In the genomic region with DNA sequence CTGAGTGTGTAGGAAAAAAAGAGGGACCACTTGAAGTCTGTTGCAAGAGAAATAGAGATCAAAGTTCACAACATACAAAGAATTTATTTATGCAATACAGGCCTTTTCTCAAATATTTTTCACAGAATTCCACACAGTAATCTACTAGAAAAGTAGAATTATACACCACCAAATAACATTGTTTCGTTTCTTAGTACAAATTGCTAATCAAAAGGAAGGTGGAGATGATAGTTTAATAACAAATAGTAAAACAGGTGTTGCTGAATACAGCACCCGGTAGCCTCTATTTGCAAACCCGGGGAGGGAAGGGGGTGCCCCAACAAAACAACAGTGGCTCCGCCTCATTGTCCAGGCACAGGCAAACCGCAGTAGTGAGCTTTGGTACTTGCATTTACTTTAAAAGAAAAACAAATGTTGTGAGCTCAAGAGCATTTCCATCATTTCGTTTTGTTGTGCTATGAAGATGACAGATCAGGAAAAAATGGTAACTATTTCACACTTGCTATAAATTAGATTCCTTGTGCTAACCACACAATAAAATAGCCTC, we compare ENCODE assay signal across 1 cellular context.
TF ChIP-seq lines count a peak whose summit lies in the region.

No MANE protein-coding gene starts in this region.

TF ChIP-seq in HepG2, 621 proteins besides CTCF, POLR2A, EP300 and RAD21 (continued from another document and continues in another):
- TF ChIP-seq YY1 (IDR thresholded peaks at IDR 0.05; ENCODE audit: insufficient read depth, insufficient replicate concordance, low read depth, low read length), result no peak
- TF ChIP-seq ZNF691 (CRISPR knock-in tag; IDR thresholded peaks at IDR 0.05; ENCODE audit: borderline replicate concordance, low read depth), result no peak
- no peak for TF ChIP-seq ARNT2 (CRISPR knock-in tag; IDR thresholded peaks at IDR 0.05; ENCODE audit: low read depth)
- TF ChIP-seq ZKSCAN8 (CRISPR knock-in tag; IDR thresholded peaks at IDR 0.05; ENCODE audit: borderline replicate concordance), result no peak
- TF ChIP-seq, protein P1, sequence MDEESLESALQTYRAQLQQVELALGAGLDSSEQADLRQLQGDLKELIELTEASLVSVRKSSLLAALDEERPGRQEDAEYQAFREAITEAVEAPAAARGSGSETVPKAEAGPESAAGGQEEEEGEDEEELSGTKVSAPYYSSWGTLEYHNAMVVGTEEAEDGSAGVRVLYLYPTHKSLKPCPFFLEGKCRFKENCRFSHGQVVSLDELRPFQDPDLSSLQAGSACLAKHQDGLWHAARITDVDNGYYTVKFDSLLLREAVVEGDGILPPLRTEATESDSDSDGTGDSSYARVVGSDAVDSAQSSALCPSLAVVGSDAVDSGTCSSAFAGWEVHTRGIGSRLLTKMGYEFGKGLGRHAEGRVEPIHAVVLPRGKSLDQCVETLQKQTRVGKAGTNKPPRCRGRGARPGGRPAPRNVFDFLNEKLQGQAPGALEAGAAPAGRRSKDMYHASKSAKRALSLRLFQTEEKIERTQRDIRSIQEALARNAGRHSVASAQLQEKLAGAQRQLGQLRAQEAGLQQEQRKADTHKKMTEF (CRISPR knock-in tag; IDR thresholded peaks at IDR 0.05), result 0 out of 2 replicates have a peak, but pooled peaks have one; percentile 17
- no peak for TF ChIP-seq ATF7-NPFF (CRISPR knock-in tag; IDR thresholded peaks at IDR 0.05; ENCODE audit: low read depth)
- TF ChIP-seq, protein P2, sequence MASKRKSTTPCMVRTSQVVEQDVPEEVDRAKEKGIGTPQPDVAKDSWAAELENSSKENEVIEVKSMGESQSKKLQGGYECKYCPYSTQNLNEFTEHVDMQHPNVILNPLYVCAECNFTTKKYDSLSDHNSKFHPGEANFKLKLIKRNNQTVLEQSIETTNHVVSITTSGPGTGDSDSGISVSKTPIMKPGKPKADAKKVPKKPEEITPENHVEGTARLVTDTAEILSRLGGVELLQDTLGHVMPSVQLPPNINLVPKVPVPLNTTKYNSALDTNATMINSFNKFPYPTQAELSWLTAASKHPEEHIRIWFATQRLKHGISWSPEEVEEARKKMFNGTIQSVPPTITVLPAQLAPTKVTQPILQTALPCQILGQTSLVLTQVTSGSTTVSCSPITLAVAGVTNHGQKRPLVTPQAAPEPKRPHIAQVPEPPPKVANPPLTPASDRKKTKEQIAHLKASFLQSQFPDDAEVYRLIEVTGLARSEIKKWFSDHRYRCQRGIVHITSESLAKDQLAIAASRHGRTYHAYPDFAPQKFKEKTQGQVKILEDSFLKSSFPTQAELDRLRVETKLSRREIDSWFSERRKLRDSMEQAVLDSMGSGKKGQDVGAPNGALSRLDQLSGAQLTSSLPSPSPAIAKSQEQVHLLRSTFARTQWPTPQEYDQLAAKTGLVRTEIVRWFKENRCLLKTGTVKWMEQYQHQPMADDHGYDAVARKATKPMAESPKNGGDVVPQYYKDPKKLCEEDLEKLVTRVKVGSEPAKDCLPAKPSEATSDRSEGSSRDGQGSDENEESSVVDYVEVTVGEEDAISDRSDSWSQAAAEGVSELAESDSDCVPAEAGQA (IDR thresholded peaks at IDR 0.05; ENCODE audit: low read depth), result no peak
- TF ChIP-seq, protein P2 (CRISPR knock-in tag; IDR thresholded peaks at IDR 0.05; ENCODE audit: borderline replicate concordance), result no peak
- no peak; the same call in 1 of the 2 replicates for TF ChIP-seq HMG20A (CRISPR knock-in tag; IDR thresholded peaks at IDR 0.05; ENCODE audit: borderline replicate concordance)
- no peak for TF ChIP-seq ZNF230 (CRISPR knock-in tag; IDR thresholded peaks at IDR 0.05)
- TF ChIP-seq ZNF562 (CRISPR knock-in tag; IDR thresholded peaks at IDR 0.05; ENCODE audit: borderline replicate concordance), result no peak
- no peak for TF ChIP-seq TRIM22 (IDR thresholded peaks at IDR 0.05)
- TF ChIP-seq TFAP4 (IDR thresholded peaks at IDR 0.05; ENCODE audit: borderline replicate concordance, low read depth), result peak; percentile 38
- TF ChIP-seq, protein P3, sequence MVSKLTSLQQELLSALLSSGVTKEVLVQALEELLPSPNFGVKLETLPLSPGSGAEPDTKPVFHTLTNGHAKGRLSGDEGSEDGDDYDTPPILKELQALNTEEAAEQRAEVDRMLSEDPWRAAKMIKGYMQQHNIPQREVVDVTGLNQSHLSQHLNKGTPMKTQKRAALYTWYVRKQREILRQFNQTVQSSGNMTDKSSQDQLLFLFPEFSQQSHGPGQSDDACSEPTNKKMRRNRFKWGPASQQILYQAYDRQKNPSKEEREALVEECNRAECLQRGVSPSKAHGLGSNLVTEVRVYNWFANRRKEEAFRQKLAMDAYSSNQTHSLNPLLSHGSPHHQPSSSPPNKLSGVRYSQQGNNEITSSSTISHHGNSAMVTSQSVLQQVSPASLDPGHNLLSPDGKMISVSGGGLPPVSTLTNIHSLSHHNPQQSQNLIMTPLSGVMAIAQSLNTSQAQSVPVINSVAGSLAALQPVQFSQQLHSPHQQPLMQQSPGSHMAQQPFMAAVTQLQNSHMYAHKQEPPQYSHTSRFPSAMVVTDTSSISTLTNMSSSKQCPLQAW (CRISPR knock-in tag; IDR thresholded peaks at IDR 0.05), result no peak
- TF ChIP-seq, protein P4, sequence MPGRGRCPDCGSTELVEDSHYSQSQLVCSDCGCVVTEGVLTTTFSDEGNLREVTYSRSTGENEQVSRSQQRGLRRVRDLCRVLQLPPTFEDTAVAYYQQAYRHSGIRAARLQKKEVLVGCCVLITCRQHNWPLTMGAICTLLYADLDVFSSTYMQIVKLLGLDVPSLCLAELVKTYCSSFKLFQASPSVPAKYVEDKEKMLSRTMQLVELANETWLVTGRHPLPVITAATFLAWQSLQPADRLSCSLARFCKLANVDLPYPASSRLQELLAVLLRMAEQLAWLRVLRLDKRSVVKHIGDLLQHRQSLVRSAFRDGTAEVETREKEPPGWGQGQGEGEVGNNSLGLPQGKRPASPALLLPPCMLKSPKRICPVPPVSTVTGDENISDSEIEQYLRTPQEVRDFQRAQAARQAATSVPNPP (CRISPR knock-in tag; IDR thresholded peaks at IDR 0.05), result no peak
- no peak for TF ChIP-seq ZNF496 (CRISPR knock-in tag; IDR thresholded peaks at IDR 0.05; ENCODE audit: insufficient replicate concordance)
- no peak for TF ChIP-seq SOX13 (IDR thresholded peaks at IDR 0.05)
- TF ChIP-seq SOX13 (CRISPR knock-in tag; conservative IDR thresholded peaks at IDR 0.05 in 1 of 2, IDR thresholded peaks at IDR 0.05 in 1 of 2), result peak in 1 of 2 experiments; percentile 74; a peak in 2 of 4 replicates
- no peak for TF ChIP-seq CENPX (CRISPR knock-in tag; IDR thresholded peaks at IDR 0.05)
- no peak for TF ChIP-seq FOXP1 (IDR thresholded peaks at IDR 0.05)
- peak; percentile 74 for TF ChIP-seq FOXP1 (CRISPR knock-in tag; IDR thresholded peaks at IDR 0.05)
- no peak for TF ChIP-seq NCOA2 (CRISPR knock-in tag; IDR thresholded peaks at IDR 0.05)
- TF ChIP-seq MLXIP (CRISPR knock-in tag; IDR thresholded peaks at IDR 0.05; ENCODE audit: borderline replicate concordance), result no peak
- TF ChIP-seq SAP130 (CRISPR knock-in tag; IDR thresholded peaks at IDR 0.05; ENCODE audit: low read depth), result no peak
- TF ChIP-seq ZNF850 (CRISPR knock-in tag; conservative IDR thresholded peaks at IDR 0.05), result no peak
- no peak for TF ChIP-seq MIER3 (CRISPR knock-in tag; IDR thresholded peaks at IDR 0.05; ENCODE audit: borderline replicate concordance)
- no peak for TF ChIP-seq ZNF446 (CRISPR knock-in tag; IDR thresholded peaks at IDR 0.05)
- TF ChIP-seq, protein P5, sequence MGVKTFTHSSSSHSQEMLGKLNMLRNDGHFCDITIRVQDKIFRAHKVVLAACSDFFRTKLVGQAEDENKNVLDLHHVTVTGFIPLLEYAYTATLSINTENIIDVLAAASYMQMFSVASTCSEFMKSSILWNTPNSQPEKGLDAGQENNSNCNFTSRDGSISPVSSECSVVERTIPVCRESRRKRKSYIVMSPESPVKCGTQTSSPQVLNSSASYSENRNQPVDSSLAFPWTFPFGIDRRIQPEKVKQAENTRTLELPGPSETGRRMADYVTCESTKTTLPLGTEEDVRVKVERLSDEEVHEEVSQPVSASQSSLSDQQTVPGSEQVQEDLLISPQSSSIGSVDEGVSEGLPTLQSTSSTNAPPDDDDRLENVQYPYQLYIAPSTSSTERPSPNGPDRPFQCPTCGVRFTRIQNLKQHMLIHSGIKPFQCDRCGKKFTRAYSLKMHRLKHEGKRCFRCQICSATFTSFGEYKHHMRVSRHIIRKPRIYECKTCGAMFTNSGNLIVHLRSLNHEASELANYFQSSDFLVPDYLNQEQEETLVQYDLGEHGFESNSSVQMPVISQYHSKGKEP (CRISPR knock-in tag; IDR thresholded peaks at IDR 0.05), result no peak
- TF ChIP-seq ZNF3 (CRISPR knock-in tag; IDR thresholded peaks at IDR 0.05), result no peak
- TF ChIP-seq CEBPB (IDR thresholded peaks at IDR 0.05; ENCODE audit: borderline replicate concordance, low read depth, low read length), result peak; percentile 75
- TF ChIP-seq, protein P6, sequence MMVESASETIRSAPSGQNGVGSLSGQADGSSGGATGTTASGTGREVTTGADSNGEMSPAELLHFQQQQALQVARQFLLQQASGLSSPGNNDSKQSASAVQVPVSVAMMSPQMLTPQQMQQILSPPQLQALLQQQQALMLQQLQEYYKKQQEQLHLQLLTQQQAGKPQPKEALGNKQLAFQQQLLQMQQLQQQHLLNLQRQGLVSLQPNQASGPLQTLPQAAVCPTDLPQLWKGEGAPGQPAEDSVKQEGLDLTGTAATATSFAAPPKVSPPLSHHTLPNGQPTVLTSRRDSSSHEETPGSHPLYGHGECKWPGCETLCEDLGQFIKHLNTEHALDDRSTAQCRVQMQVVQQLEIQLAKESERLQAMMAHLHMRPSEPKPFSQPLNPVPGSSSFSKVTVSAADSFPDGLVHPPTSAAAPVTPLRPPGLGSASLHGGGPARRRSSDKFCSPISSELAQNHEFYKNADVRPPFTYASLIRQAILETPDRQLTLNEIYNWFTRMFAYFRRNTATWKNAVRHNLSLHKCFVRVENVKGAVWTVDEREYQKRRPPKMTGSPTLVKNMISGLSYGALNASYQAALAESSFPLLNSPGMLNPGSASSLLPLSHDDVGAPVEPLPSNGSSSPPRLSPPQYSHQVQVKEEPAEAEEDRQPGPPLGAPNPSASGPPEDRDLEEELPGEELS (CRISPR knock-in tag; IDR thresholded peaks at IDR 0.05), result peak; percentile 71
- TF ChIP-seq ZNF605 (CRISPR knock-in tag; IDR thresholded peaks at IDR 0.05), result no peak
